In genomic region chr18:12010187-12010802, GRCh38 we compare ENCODE assay signal across 18 cellular contexts. TPM values are rescaled to one million over a fixed set of nuclear protein-coding genes. Genes with fewer than 3 reads are reported as not detected.
DNase-seq lines count a peak whose midpoint lies in the region; ATAC-seq, FAIRE-seq and TF ChIP-seq lines count a peak whose summit lies in the region.
"Had no signal": no experiment of that assay in that cellular context is flagged by ENCODE, and none has a peak within 500 bp of the region (broad histone marks: within the 10 kb centered on the region; RNA-seq: fewer than 3 reads in every experiment).

No MANE protein-coding gene starts in this region.

- H3K4me2 ChIP-seq in H1 (ENCODE audit: insufficient read depth in 1 of 2, low read depth in 2 of 2, low read length in 2 of 2), result no peak overlapping the region

- H3K27ac ChIP-seq in H1 (ENCODE audit: low read depth, low read length), result no peak overlapping the region
- H3K27ac ChIP-seq in pancreas, result peak overlapping the region; percentile 75 to 92 (median 84)
- H3K27ac ChIP-seq: SK-N-MC had no signal

- CTCF ChIA-PET in H1 (lab: Charles Lee; ENCODE audit: partially characterized antibody), result interaction anchor here (0.8 to 13.3 kb wide), 4 partner anchors 16 to 72 kb away, joined by 4 to 105 read pairs (median 7); no protein-coding TSS in a partner anchor

- H3K27me3 ChIP-seq in H1 (replicated peaks in 1 of 4; ENCODE audit: control insufficient read depth in 3 of 4, extremely low read depth in 1 of 4, insufficient read depth in 3 of 4, low read length in 3 of 4) (no peaks in the 10 kb centered on the region), pancreas (no peaks in the 10 kb centered on the region)

- H2BK5ac ChIP-seq in H1 (ENCODE audit: low read depth, low read length), result no peak overlapping the region

- intact Hi-C loops in pancreas (cut with DNase I), result no loop called here

- no peaks in the 10 kb centered on the region; the same call in none of the 2 replicates for H3K79me1 ChIP-seq in H1 (ENCODE audit: low read depth, low read length)

- peaks cover 4 to 7% of the 10 kb centered on the region in 2 experiments for H4K20me1 ChIP-seq in H1 (replicated peaks in 1 of 2; ENCODE audit: control insufficient read depth in 1 of 2, insufficient read depth in 2 of 2, low read length in 2 of 2)

- H3K79me2 ChIP-seq in H1 (ENCODE audit: control insufficient read depth in 1 of 2, insufficient read depth in 2 of 2, low read length in 2 of 2), result no peaks in the 10 kb centered on the region; a peak in 2 of 4 replicates

- no peaks in the 10 kb centered on the region for H3K23me2 ChIP-seq in H1 (ENCODE audit: low read depth, low read length)

- no peak overlapping the region for H2BK12ac ChIP-seq in H1 (ENCODE audit: low read depth, low read length)

- peak; percentile 36 to 52 (median 50) for ATAC-seq in pancreas
- ATAC-seq in HG03108 (IDR thresholded peaks at IDR 0.05; ENCODE audit: unreplicated experiment), result no peak
- no peak for ATAC-seq in HG03097 (IDR thresholded peaks at IDR 0.05; ENCODE audit: low FRiP score, unreplicated experiment)

- no peak overlapping the region for H3K4ac ChIP-seq in H1 (replicated peaks; ENCODE audit: insufficient read length, low read depth, low read length)

- no peak overlapping the region for H3K18ac ChIP-seq in H1 (ENCODE audit: extremely low read depth, low read length)

- H3K23ac ChIP-seq in H1 (ENCODE audit: insufficient read length), result no peak overlapping the region

- TF ChIP-seq CTCF in LNCaP clone FGC (IDR thresholded peaks at IDR 0.05; ENCODE audit: control insufficient read depth, extremely low read depth, insufficient read depth) (peak; percentile 24; the same call in 1 of the 2 replicates), H1 (IDR thresholded peaks at IDR 0.05; ENCODE audit: control extremely low read depth in 1 of 3, insufficient read depth in 1 of 3, low read depth in 1 of 3, low read length in 3 of 3) (peak; percentile 11 to 43 (median 23)), pancreas (IDR thresholded peaks at IDR 0.05) (peak in 1 of 4 donors; percentile 16)

- no peak for TF ChIP-seq EP300 in H1 (IDR thresholded peaks at IDR 0.05; ENCODE audit: borderline replicate concordance in 1 of 2, low read depth in 2 of 2, low read length in 2 of 2)

- no peak overlapping the region for H3K4me3 ChIP-seq in LNCaP clone FGC (ENCODE audit: low read depth, low read length)
- no peak overlapping the region for H3K4me3 ChIP-seq in H1 (ENCODE audit: extremely low read depth in 1 of 4, insufficient read depth in 2 of 4, low read depth in 3 of 4, low read length in 4 of 4)
- no peak overlapping the region for H3K4me3 ChIP-seq in pancreas
- H3K4me3 ChIP-seq: SK-N-MC had no signal

- H2BK20ac ChIP-seq in H1 (ENCODE audit: low read length), result no peak overlapping the region

- H3K36me3 ChIP-seq in H1 (ENCODE audit: control insufficient read depth in 2 of 4, insufficient read depth in 4 of 4, low read length in 3 of 4) (peaks cover 7 to 39% (median 20%) of the 10 kb centered on the region in 4 experiments; a peak in 7 of 8 replicates), pancreas (peaks cover 0 to 20% (median 0%) of the 10 kb centered on the region in 3 donors)

- H3K9ac ChIP-seq in H1 (replicated peaks in 1 of 4; ENCODE audit: extremely low read depth in 1 of 4, low read depth in 3 of 4, low read length in 3 of 4), result no peak overlapping the region

- POLR2A ChIA-PET in H1 (lab: Charles Lee; ENCODE audit: partially characterized antibody), result interaction anchor here (1.3 kb wide), 1 partner anchor 12 kb away, joined by 4 read pairs; no protein-coding TSS in a partner anchor

- no peak overlapping the region for H4K91ac ChIP-seq in H1 (replicated peaks; ENCODE audit: insufficient read length, low read length)

- H2BK120ac ChIP-seq in H1 (replicated peaks; ENCODE audit: low read depth, low read length), result no peak overlapping the region

- H3K56ac ChIP-seq in H1 (replicated peaks; ENCODE audit: insufficient read length, low read depth, low read length), result no peak overlapping the region

- no peak overlapping the region for H3K14ac ChIP-seq in H1 (ENCODE audit: insufficient read length)

- H2AK5ac ChIP-seq in H1 (ENCODE audit: low read depth, low read length), result no peak overlapping the region

- TF ChIP-seq RAD21 in H1 (IDR thresholded peaks at IDR 0.05 in 1 of 2, conservative IDR thresholded peaks at IDR 0.05 in 1 of 2; ENCODE audit: low read depth in 2 of 2, low read length in 2 of 2), result peak; percentile 38 to 56; a peak in 3 of 4 replicates

- FAIRE-seq in H1 (lab: Jason Lieb, UNC), result no peak
- no peak for FAIRE-seq in pancreas (lab: Jason Lieb, UNC)
- FAIRE-seq: colon, endometrium had no signal

- H2BK15ac ChIP-seq in H1 (ENCODE audit: low read length), result no peak overlapping the region

- H3K9me3 ChIP-seq in H1 (ENCODE audit: insufficient read depth in 2 of 2, low read depth in 1 of 2, low read length in 1 of 2) (no peaks in the 10 kb centered on the region), pancreas (no peaks in the 10 kb centered on the region)

- peak; percentile 61 for DNase-seq in DMS79 treated with DMSO at 0.1 percent for 48 hours (lab: John Stamatoyannopoulos, UW)
- no peak for DNase-seq in LNCaP clone FGC (ENCODE audit: low read depth)
- DNase-seq in H1 (ENCODE audit: low read depth in 1 of 2, low spot score in 2 of 2), result no peak
- DNase-seq in pancreas, result peak in 5 of 6 donors; percentile 66 to 72 (median 68)
- DNase-seq in NCI-H1930 (lab: John Stamatoyannopoulos, UW), result no peak
- DNase-seq: activated CD4-positive, alpha-beta T cell treated with anti-CD3 and anti-CD28 coated beads, Interleukin-2, amount 50 U/mL, for 1 hour; activated naive CD8-positive, alpha-beta T cell treated with anti-CD3 and anti-CD28 coated beads, Interleukin-2, amount 10 ng/mL, durations not matched to agents 7 days and 5 days; CD4-positive, CD25-positive, alpha-beta regulatory T cell; GDM1; glutamatergic neuron; H7; NCI-H446; nephron progenitor cell had no signal

- no peak overlapping the region for H4K5ac ChIP-seq in H1 (ENCODE audit: insufficient read length, low read depth, low read length)

- no peaks in the 10 kb centered on the region; a peak in 2 of 7 replicates for H3K4me1 ChIP-seq in H1 (replicated peaks in 1 of 4; ENCODE audit: control insufficient read depth in 3 of 4, insufficient read depth in 4 of 4, low read length in 3 of 4)
- peaks cover 76 to 84% (median 80%) of the 10 kb centered on the region in 3 donors for H3K4me1 ChIP-seq in pancreas

- WGBS in H1 (ENCODE audit: extremely low coverage in 1 of 2, insufficient coverage in 1 of 2, insufficient read length in 1 of 2, insufficient replicate concordance in 2 of 2, low coverage in 1 of 2, low lambda C conversion rate in 2 of 2, missing lambda C conversion rate in 1 of 2), 2 experiments, result 91% methylated on average over 14 of the region's 14 CpGs; no CpG with 5 or more reads in 1 of the 2 experiments
- whole genome bisulfite sequencing in pancreas, 2 donors, result 36 to 48% methylated on average over 14 of the region's 14 CpGs

- no peak overlapping the region for H4K8ac ChIP-seq in H1 (ENCODE audit: extremely low read depth, insufficient read depth, low read length)

- TF ChIP-seq POLR2A in H1 (IDR thresholded peaks at IDR 0.05; ENCODE audit: control extremely low read depth in 1 of 2, low read depth in 2 of 2, low read length in 2 of 2), result no peak

- H2AFZ ChIP-seq in H1 (ENCODE audit: low read length), result no peak overlapping the region

TF ChIP-seq in H1, 55 proteins besides CTCF, POLR2A, EP300 and RAD21:
- TF ChIP-seq KDM4A (IDR thresholded peaks at IDR 0.05; ENCODE audit: low read depth, low read length, severe bottlenecking), result no peak
- no peak for TF ChIP-seq MAFK (IDR thresholded peaks at IDR 0.05; ENCODE audit: low read depth, low read length)
- no peak for TF ChIP-seq TAF1 (IDR thresholded peaks at IDR 0.05; ENCODE audit: low read depth, low read length)
- no peak for TF ChIP-seq SRF (IDR thresholded peaks at IDR 0.05; ENCODE audit: low read depth, low read length)
- no peak for TF ChIP-seq SUZ12 (IDR thresholded peaks at IDR 0.05; ENCODE audit: low read length)
- TF ChIP-seq TBP (IDR thresholded peaks at IDR 0.05; ENCODE audit: low read depth, low read length), result no peak
- no peak for TF ChIP-seq TEAD4 (IDR thresholded peaks at IDR 0.05; ENCODE audit: low read depth, low read length)
- no peak for TF ChIP-seq JUN (IDR thresholded peaks at IDR 0.05; ENCODE audit: low read depth, low read length)
- TF ChIP-seq TAF7 (optimal IDR thresholded peaks at IDR 0.05; ENCODE audit: borderline replicate concordance, low read depth, low read length), result no peak
- TF ChIP-seq HDAC6 (IDR thresholded peaks at IDR 0.05; ENCODE audit: low read depth, low read length), result no peak
- TF ChIP-seq MAX (IDR thresholded peaks at IDR 0.05), result no peak
- no peak for TF ChIP-seq CHD1 (IDR thresholded peaks at IDR 0.05; ENCODE audit: low read depth, low read length)
- no peak for TF ChIP-seq SIX5 (IDR thresholded peaks at IDR 0.05; ENCODE audit: low read depth, low read length)
- no peak for TF ChIP-seq GTF2F1 (IDR thresholded peaks at IDR 0.05; ENCODE audit: borderline replicate concordance, low read depth, low read length)
- TF ChIP-seq ASH2L (IDR thresholded peaks at IDR 0.05; ENCODE audit: low read length), result no peak
- TF ChIP-seq, protein P1, sequence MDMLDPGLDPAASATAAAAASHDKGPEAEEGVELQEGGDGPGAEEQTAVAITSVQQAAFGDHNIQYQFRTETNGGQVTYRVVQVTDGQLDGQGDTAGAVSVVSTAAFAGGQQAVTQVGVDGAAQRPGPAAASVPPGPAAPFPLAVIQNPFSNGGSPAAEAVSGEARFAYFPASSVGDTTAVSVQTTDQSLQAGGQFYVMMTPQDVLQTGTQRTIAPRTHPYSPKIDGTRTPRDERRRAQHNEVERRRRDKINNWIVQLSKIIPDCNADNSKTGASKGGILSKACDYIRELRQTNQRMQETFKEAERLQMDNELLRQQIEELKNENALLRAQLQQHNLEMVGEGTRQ (IDR thresholded peaks at IDR 0.05; ENCODE audit: low read length), result no peak

RNA-seq across cellular contexts. Expression of gene IMPA2, which starts 29.0 kb away (rescaled TPM):
- 135 and 140 TPM in 2 replicates for total RNA-seq in H1 (2021; fragmentation: NEBNext Ultra II Directional; extraction: Animal tissue kit (Norgen Biotek cat#: 25700))
- polyA plus RNA-seq in H1 (2011; rRNA removed) (102 and 146 TPM in 2 replicates), pancreas (100 to 1,000 TPM in 1 of 2 donors, 10 to 100 TPM in 1; 93.5 to 130 TPM)
- polyA plus RNA-seq in H1 (2011; cell fraction: cytosol; rRNA removed), result 83.6 TPM
- polyA plus RNA-seq in H1 (2011; cell fraction: nucleus; rRNA removed), result 162 TPM
- polyA plus RNA-seq in H1 (2012, experiment 1 of 2), result 132 to 157 TPM (median 152 TPM) in 4 replicates
- 207 TPM for polyA plus RNA-seq in H1 (2012, experiment 2 of 2)
- 90.4 TPM for polyA plus RNA-seq in H1 (2013, experiment 1 of 2)
- 90.8 TPM for polyA plus RNA-seq in H1 (2013, experiment 2 of 2)
- polyA minus RNA-seq in H1 (2011; rRNA and poly(A)+ RNA removed), result 46.3 and 73.7 TPM in 2 replicates
- 42.6 TPM for polyA minus RNA-seq in H1 (2011; cell fraction: cytosol; rRNA and poly(A)+ RNA removed)
- 46.7 TPM for polyA minus RNA-seq in H1 (2011; cell fraction: nucleus; rRNA and poly(A)+ RNA removed)
- 100 to 1,000 TPM; 140 to 286 (median 208) TPM for total RNA-seq in pancreas

Comparison
In these comparisons a context has a peak if more than half of its experiments do, and no peak if none do; other contexts are left out.
1. DNase-seq: peak in DMS79 treated with DMSO at 0.1 percent for 48 hours (single experiment) and pancreas (5 of 6); none in LNCaP clone FGC (single experiment), H1 (0 of 2) and NCI-H1930 (0 of 2).
2. ATAC-seq: peak in pancreas (4 of 4); none in HG03108 (single experiment) and HG03097 (single experiment).